Comparison of ENCODE assay signal across 15 cellular contexts in the genomic region with DNA sequence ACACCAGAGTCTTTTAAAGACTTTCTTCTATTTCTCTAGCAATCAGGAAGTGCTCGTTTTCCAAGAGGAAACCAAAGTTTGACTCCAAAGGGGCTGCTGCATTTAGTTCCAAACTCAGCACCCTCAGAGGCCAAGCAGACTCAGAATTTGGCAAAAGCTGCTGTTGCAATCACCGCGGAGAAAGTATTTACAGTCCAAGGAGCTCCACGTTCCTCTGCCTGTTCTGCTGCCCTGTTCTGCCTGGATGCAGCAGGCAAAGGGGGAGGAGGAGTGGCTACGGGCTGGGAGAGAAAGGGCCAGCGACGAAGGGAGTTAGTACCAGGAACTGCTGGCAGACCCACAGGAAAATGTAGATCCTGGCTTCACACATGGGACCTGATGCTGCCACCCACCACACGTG.
DNase-seq lines count a peak whose midpoint lies in the region; ATAC-seq and TF ChIP-seq lines count a peak whose summit lies in the region.
"Had no signal": no experiment of that assay in that cellular context is flagged by ENCODE, and none has a peak within 500 bp of the region (broad histone marks: within the 10 kb centered on the region; RNA-seq: fewer than 3 reads in every experiment).

No MANE protein-coding gene starts in this region.

- ATAC-seq in WTC11: peak; percentile 60; the same call in 1 of the 2 replicates
- ATAC-seq in heart left ventricle: peak; percentile 45 to 72 (median 56)
- no peak for ATAC-seq in PC-3
- ATAC-seq in GM21381 (IDR thresholded peaks at IDR 0.05; ENCODE audit: unreplicated experiment): no peak

- intact Hi-C loops in heart left ventricle (cut with DNase I) (no loop called here), PC-3 (cut with micrococcal nuclease) (no loop called here), mammary epithelial cell (cut with micrococcal nuclease) (no loop called here)

- no peaks in the 10 kb centered on the region for H4K20me1 ChIP-seq in PC-3 (ENCODE audit: low read length)
- H4K20me1 ChIP-seq in mammary epithelial cell (ENCODE audit: insufficient read depth, low read length): no peaks in the 10 kb centered on the region

- H3K4me2 ChIP-seq in PC-3 (ENCODE audit: low read length): no peak overlapping the region
- H3K4me2 ChIP-seq in mammary epithelial cell (ENCODE audit: insufficient read depth, low read depth, low read length): no peak overlapping the region

- H3K4me1 ChIP-seq in heart left ventricle: peaks cover 0 to 13% (median 0%) of the 10 kb centered on the region in 12 donors
- H3K4me1 ChIP-seq in PC-3 (ENCODE audit: insufficient read depth, low read length): no peaks in the 10 kb centered on the region
- peaks cover 5% of the 10 kb centered on the region for H3K4me1 ChIP-seq in mammary epithelial cell (ENCODE audit: insufficient read depth, low read length)
- H3K4me1 ChIP-seq: pancreas had no signal

- H3K27ac Mint-ChIP-seq in WTC11 (no peak overlapping the region), nephron (peak overlapping the region; percentile 66 to 72 (median 71))
- H3K27ac Mint-ChIP-seq: activated B cell treated with CpG ODN at 0.5 μM for 24 hours had no signal

- CTCF ChIA-PET in WTC11 (lab: Charles Lee): no interaction called here
- CTCF ChIA-PET in PC-3 (lab: Charles Lee): no interaction called here
- CTCF ChIA-PET in mammary epithelial cell (lab: Charles Lee; ENCODE audit: low non-redundant PET): no interaction called here

- H3K36me3 ChIP-seq in heart left ventricle (no peaks in the 10 kb centered on the region), PC-3 (ENCODE audit: low read depth, low read length) (no peaks in the 10 kb centered on the region), mammary epithelial cell (ENCODE audit: insufficient read depth, low read length) (no peaks in the 10 kb centered on the region)
- H3K36me3 ChIP-seq: pancreas had no signal

- dilution Hi-C loops in mammary epithelial cell (cut with HindIII; ENCODE audit: low sequenced_read_pairs): no loop called here

- 18 to 28% (median 23%) methylated on average over 8 of the region's 8 CpGs for WGBS in heart left ventricle, 4 donors
- WGBS in mammary epithelial cell (ENCODE audit: low coverage, missing lambda C conversion rate): 60% methylated on average over 8 of the region's 8 CpGs

- H3K36me3 Mint-ChIP-seq in WTC11 (no peaks in the 10 kb centered on the region), nephron (ENCODE audit: low read depth) (no peaks in the 10 kb centered on the region)

- TF ChIP-seq CTCF in WTC11 (IDR thresholded peaks at IDR 0.05): no peak
- TF ChIP-seq CTCF in heart left ventricle (IDR thresholded peaks at IDR 0.05): no peak
- no peak for TF ChIP-seq CTCF in nephron (IDR thresholded peaks at IDR 0.05; ENCODE audit: unreplicated experiment in 3 of 3)
- no peak for TF ChIP-seq CTCF in PC-3 (conservative IDR thresholded peaks at IDR 0.05; ENCODE audit: low read depth, low read length)
- no peak for TF ChIP-seq CTCF in mammary epithelial cell (conservative IDR thresholded peaks at IDR 0.05 in 1 of 2, IDR thresholded peaks at IDR 0.05 in 1 of 2; ENCODE audit: extremely low read depth in 1 of 2, insufficient read depth in 1 of 2, low read depth in 1 of 2, low read length in 2 of 2)

- H3K9ac ChIP-seq in PC-3 (ENCODE audit: low read length) (no peak overlapping the region), mammary epithelial cell (ENCODE audit: insufficient read depth, low read length) (no peak overlapping the region)

- BruUV-seq in PC-3 (replicated peaks; lab: Mats Ljungman, UMichigan) (no TSS peak), mammary epithelial cell (replicated peaks; lab: Mats Ljungman, UMichigan) (no TSS peak)

- H3K4me3 ChIP-seq in heart left ventricle: no peak overlapping the region
- H3K4me3 ChIP-seq in PC-3 (ENCODE audit: low read length): no peak overlapping the region
- no peak overlapping the region for H3K4me3 ChIP-seq in mammary epithelial cell (replicated peaks in 1 of 3; ENCODE audit: insufficient read depth in 1 of 3, low read depth in 2 of 3, low read length in 3 of 3)
- H3K4me3 ChIP-seq: pancreas had no signal

- no peaks in the 10 kb centered on the region for H3F3A ChIP-seq in PC-3 (ENCODE audit: low read length, unreplicated experiment)

- H3K4me1 Mint-ChIP-seq in WTC11 (peaks cover 32% of the 10 kb centered on the region), nephron (peaks cover 43% of the 10 kb centered on the region)
- H3K4me1 Mint-ChIP-seq: activated B cell treated with CpG ODN at 0.5 μM for 24 hours had no signal

- TF ChIP-seq POLR2A in heart left ventricle (IDR thresholded peaks at IDR 0.05): no peak

- H3K9me3 ChIP-seq in heart left ventricle (no peaks in the 10 kb centered on the region), PC-3 (ENCODE audit: low read length) (no peaks in the 10 kb centered on the region), mammary epithelial cell (replicated peaks; ENCODE audit: insufficient read depth, low read length) (no peaks in the 10 kb centered on the region)
- H3K9me3 ChIP-seq: pancreas had no signal

- peaks cover 0 to 7% (median 0%) of the 10 kb centered on the region in 9 donors for H3K27me3 ChIP-seq in heart left ventricle
- no peaks in the 10 kb centered on the region for H3K27me3 ChIP-seq in PC-3 (ENCODE audit: low read length)
- no peaks in the 10 kb centered on the region for H3K27me3 ChIP-seq in mammary epithelial cell (ENCODE audit: insufficient read depth, low read length)
- H3K27me3 ChIP-seq: pancreas had no signal

- in situ Hi-C loops in mammary epithelial cell (cut with MboI; ENCODE audit: low sequenced_read_pairs in 2 of 2): no loop called here

- H3K79me2 ChIP-seq in PC-3 (ENCODE audit: low read length): no peaks in the 10 kb centered on the region
- H3K79me2 ChIP-seq in mammary epithelial cell (ENCODE audit: insufficient read depth, low read length): no peaks in the 10 kb centered on the region

- H3K27me3 Mint-ChIP-seq in WTC11 (ENCODE audit: low read depth): peaks cover 3% of the 10 kb centered on the region
- peaks cover 4% of the 10 kb centered on the region for H3K27me3 Mint-ChIP-seq in nephron (ENCODE audit: low read depth)
- H3K27me3 Mint-ChIP-seq: activated B cell treated with CpG ODN at 0.5 μM for 24 hours had no signal

- H2AFZ ChIP-seq in PC-3 (ENCODE audit: low read length) (no peak overlapping the region), mammary epithelial cell (ENCODE audit: low read depth, low read length) (no peak overlapping the region)

- no peak overlapping the region for H3K4me3 Mint-ChIP-seq in WTC11
- peak overlapping the region in 1 of 3 experiments; percentile 21 for H3K4me3 Mint-ChIP-seq in nephron
- H3K4me3 Mint-ChIP-seq: activated B cell treated with CpG ODN at 0.5 μM for 24 hours had no signal

- H3K9me3 Mint-ChIP-seq in WTC11 (peaks cover 11% of the 10 kb centered on the region), nephron (no peaks in the 10 kb centered on the region)

- H3K27ac ChIP-seq in heart left ventricle: no peak overlapping the region
- no peak overlapping the region for H3K27ac ChIP-seq in PC-3 (ENCODE audit: low read length)
- H3K27ac ChIP-seq in mammary epithelial cell (ENCODE audit: insufficient read depth, low read depth, low read length): no peak overlapping the region
- H3K27ac ChIP-seq: pancreas had no signal

- POLR2A ChIA-PET in WTC11 (lab: Charles Lee): no interaction called here
- POLR2A ChIA-PET in PC-3 (lab: Charles Lee; ENCODE audit: unreplicated experiment): no interaction called here

- DNase-seq in AG08395 (ENCODE audit: low spot score): peak; percentile 28
- DNase-seq in WTC11 (ENCODE audit: low spot score): no peak
- peak in 1 of 5 donors; percentile 37 for DNase-seq in heart left ventricle
- no peak for DNase-seq in PC-3
- DNase-seq in putamen (ENCODE audit: low spot score): no peak
- no peak for DNase-seq in mammary epithelial cell
- DNase-seq: activated B cell treated with CpG ODN at 0.5 μM for 24 hours; activated naive CD4-positive, alpha-beta T cell; midbrain; NCI-H1694 treated with DMSO at 0.1 percent for 48 hours; NCI-H524 treated with DMSO at 0.1 percent for 48 hours; pancreas; SW 1271 had no signal

- H3K9me2 ChIP-seq in PC-3 (replicated peaks; ENCODE audit: low read length): no peaks in the 10 kb centered on the region

TF ChIP-seq in WTC11, 78 proteins besides CTCF, POLR2A, EP300 and RAD21 (continues in another document):
- TF ChIP-seq ZNF219 (CRISPR knock-in tag; IDR thresholded peaks at IDR 0.05; ENCODE audit: borderline replicate concordance): no peak
- TF ChIP-seq TEAD1 (CRISPR knock-in tag; IDR thresholded peaks at IDR 0.05): no peak
- TF ChIP-seq SMAD3 (CRISPR knock-in tag; IDR thresholded peaks at IDR 0.05; ENCODE audit: borderline replicate concordance): no peak
- TF ChIP-seq SOX15 (CRISPR knock-in tag; IDR thresholded peaks at IDR 0.05): no peak
- no peak for TF ChIP-seq CBFB (CRISPR knock-in tag; IDR thresholded peaks at IDR 0.05; ENCODE audit: low read depth)
- TF ChIP-seq GTF2I (CRISPR knock-in tag; conservative IDR thresholded peaks at IDR 0.05): no peak
- TF ChIP-seq ETV6 (CRISPR knock-in tag; IDR thresholded peaks at IDR 0.05): no peak
- TF ChIP-seq, protein P1, sequence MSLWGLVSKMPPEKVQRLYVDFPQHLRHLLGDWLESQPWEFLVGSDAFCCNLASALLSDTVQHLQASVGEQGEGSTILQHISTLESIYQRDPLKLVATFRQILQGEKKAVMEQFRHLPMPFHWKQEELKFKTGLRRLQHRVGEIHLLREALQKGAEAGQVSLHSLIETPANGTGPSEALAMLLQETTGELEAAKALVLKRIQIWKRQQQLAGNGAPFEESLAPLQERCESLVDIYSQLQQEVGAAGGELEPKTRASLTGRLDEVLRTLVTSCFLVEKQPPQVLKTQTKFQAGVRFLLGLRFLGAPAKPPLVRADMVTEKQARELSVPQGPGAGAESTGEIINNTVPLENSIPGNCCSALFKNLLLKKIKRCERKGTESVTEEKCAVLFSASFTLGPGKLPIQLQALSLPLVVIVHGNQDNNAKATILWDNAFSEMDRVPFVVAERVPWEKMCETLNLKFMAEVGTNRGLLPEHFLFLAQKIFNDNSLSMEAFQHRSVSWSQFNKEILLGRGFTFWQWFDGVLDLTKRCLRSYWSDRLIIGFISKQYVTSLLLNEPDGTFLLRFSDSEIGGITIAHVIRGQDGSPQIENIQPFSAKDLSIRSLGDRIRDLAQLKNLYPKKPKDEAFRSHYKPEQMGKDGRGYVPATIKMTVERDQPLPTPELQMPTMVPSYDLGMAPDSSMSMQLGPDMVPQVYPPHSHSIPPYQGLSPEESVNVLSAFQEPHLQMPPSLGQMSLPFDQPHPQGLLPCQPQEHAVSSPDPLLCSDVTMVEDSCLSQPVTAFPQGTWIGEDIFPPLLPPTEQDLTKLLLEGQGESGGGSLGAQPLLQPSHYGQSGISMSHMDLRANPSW (CRISPR knock-in tag; conservative IDR thresholded peaks at IDR 0.05; ENCODE audit: low read depth): no peak

Comparison
In these comparisons a context has a peak if more than half of its experiments do, and no peak if none do; other contexts are left out.
1. ATAC-seq: peak in WTC11 (single experiment) and heart left ventricle (4 of 4); none in PC-3 (single experiment) and GM21381 (single experiment).